8 cellular contexts compared by ENCODE assay signal in the genomic region with DNA sequence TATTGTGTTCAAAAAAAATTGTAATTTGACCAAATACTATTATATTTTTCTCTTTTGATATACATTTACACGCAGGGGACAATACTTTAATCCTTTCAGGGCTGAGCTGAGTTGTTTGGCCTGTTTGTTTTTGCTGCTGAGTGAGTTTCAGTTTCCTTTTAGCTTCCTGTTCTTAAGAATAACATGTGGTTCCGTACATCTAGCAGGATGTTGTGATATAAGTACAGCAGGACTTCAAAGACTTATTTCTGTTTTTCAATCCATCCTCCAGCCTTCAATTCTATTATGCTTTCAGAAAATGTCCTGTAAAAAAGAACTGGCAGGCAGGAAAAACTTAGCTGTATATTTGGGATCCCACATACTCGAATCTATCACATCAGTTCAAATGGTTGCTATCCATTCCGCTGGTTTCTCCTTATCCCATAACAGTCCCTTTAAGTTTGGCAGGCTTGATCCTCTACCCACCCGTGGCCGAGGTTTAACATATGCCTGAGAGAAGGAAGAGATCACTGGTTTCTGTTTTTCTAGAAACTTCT.
DNase-seq lines count a peak whose midpoint lies in the region; ATAC-seq and TF ChIP-seq lines count a peak whose summit lies in the region.

No MANE protein-coding gene starts in this region.

- H3K9me3 ChIP-seq in SK-N-MC (ENCODE audit: low read depth, low read length), result no peaks in the 10 kb centered on the region
- no peaks in the 10 kb centered on the region for H3K9me3 ChIP-seq in skeletal muscle satellite cell (replicated peaks; ENCODE audit: low read length)

- H3K36me3 ChIP-seq in SK-N-MC (ENCODE audit: insufficient read depth, low read length), result no peaks in the 10 kb centered on the region
- H3K36me3 ChIP-seq in skeletal muscle satellite cell (ENCODE audit: insufficient read depth, low read length), result no peaks in the 10 kb centered on the region

- H3K27me3 ChIP-seq in skeletal muscle satellite cell (ENCODE audit: control insufficient read depth, insufficient read depth, low read length), result no peaks in the 10 kb centered on the region

- H3K9ac ChIP-seq in SK-N-MC (ENCODE audit: insufficient read length) (no peak overlapping the region), skeletal muscle satellite cell (ENCODE audit: low read depth, low read length) (peak overlapping the region; percentile 57)

- no peak for TF ChIP-seq CTCF in fibroblast of pulmonary artery (IDR thresholded peaks at IDR 0.05; ENCODE audit: low read length, missing control alignments)

- H3K4me1 ChIP-seq in skeletal muscle satellite cell (ENCODE audit: control insufficient read depth, insufficient read depth, low read length), result no peaks in the 10 kb centered on the region

- peak; percentile 100 for ATAC-seq in HG03135 (IDR thresholded peaks at IDR 0.05; ENCODE audit: unreplicated experiment)

- peak; percentile 18 for DNase-seq in stimulated activated CD4-positive, alpha-beta T cell treated with anti-CD3 and anti-CD28 coated beads, Interleukin-4, amount 100 ng/mL, for 24 hours
- DNase-seq in stimulated activated CD4-positive, alpha-beta T cell treated with anti-CD3 and anti-CD28 coated beads, Interleukin-4, amount 100 ng/mL, for 4 hours, result no peak
- DNase-seq in SK-N-MC (ENCODE audit: low read depth, low spot score), result no peak
- DNase-seq in fibroblast of pulmonary artery (ENCODE audit: low read depth), result peak; percentile 75
- DNase-seq in NCI-H1417 (lab: John Stamatoyannopoulos, UW), result no peak
- no peak for DNase-seq in NCI-H2196 (lab: John Stamatoyannopoulos, UW; ENCODE audit: unreplicated experiment)

- H3K4me3 ChIP-seq in SK-N-MC (0 out of 2 replicates have a peak overlapping the region, but pooled peaks have one; percentile 13), fibroblast of pulmonary artery (replicated peaks; ENCODE audit: low read depth, low read length) (no peak overlapping the region), skeletal muscle satellite cell (ENCODE audit: low read length) (peak overlapping the region; percentile 44)

- H3K4me2 ChIP-seq in skeletal muscle satellite cell (ENCODE audit: low read length), result peak overlapping the region; percentile 74

- no peak overlapping the region for H3K27ac ChIP-seq in SK-N-MC

Comparison
In these comparisons a context has a peak if more than half of its experiments do, and no peak if none do; other contexts are left out.
1. DNase-seq: peak in stimulated activated CD4-positive, alpha-beta T cell treated with anti-CD3 and anti-CD28 coated beads, Interleukin-4, amount 100 ng/mL, for 24 hours (single experiment) and fibroblast of pulmonary artery (single experiment); none in stimulated activated CD4-positive, alpha-beta T cell treated with anti-CD3 and anti-CD28 coated beads, Interleukin-4, amount 100 ng/mL, for 4 hours (0 of 2), SK-N-MC (single experiment), NCI-H1417 (0 of 3) and NCI-H2196 (single experiment).